In the genomic region with DNA sequence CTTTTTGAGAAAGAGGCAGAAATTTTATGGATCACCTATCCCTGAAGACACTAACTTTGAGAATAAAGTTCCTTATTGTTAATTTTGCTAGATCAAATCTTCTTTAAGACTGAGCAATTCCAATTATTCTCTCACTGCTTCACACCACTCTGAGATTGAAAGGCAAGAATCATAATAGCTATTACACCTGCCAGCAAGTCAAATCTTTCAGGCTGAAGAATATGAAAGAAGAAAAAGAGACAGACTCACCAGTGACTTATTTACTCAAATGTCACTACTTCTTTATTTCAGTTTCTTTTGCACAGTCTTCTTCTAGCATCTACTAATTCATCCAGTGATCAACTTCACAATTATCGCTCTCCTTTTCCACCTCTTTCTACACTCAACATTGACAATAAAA, we compare ENCODE assay signal across 10 cellular contexts. TPM values are rescaled to one million over a fixed set of nuclear protein-coding genes. Genes with fewer than 3 reads are reported as not detected.
"Had no signal": no experiment of that assay in that cellular context is flagged by ENCODE, and none has a peak within 500 bp of the region (broad histone marks: within the 10 kb centered on the region; RNA-seq: fewer than 3 reads in every experiment).

No MANE protein-coding gene starts in this region.

- H3K9ac ChIP-seq: GM23248 had no signal

- ATAC-seq: GM23338, HCT116 had no signal

- H3K9me3 ChIP-seq: HAP-1 had no signal

- DNase-seq: GM23248, GOT3, H7, H9, HCEC 1CT, HFFc6 had no signal

- H3K36me3 ChIP-seq: HAP-1 had no signal

- H3K4me3 ChIP-seq: GM23248, GM23338, HAP-1 had no signal

- H3K27ac ChIP-seq: GM23248 had no signal

- H3K4me2 ChIP-seq: GM23338 had no signal

- FAIRE-seq: H1 had no signal

- H2AFZ ChIP-seq: GM23248, GM23338 had no signal

RNA-seq across cellular contexts. Expression of gene PLPPR1, which starts 35.9 kb away (rescaled TPM):
- polyA plus RNA-seq: GM23248 had no signal
